Comparison of ENCODE assay signal across 20 cellular contexts in genomic region chr16:49488740-49489525, GRCh38.
DNase-seq lines count a peak whose midpoint lies in the region; ATAC-seq and TF ChIP-seq lines count a peak whose summit lies in the region.
"Had no signal": no experiment of that assay in that cellular context is flagged by ENCODE, and none has a peak within 500 bp of the region (broad histone marks: within the 10 kb centered on the region; RNA-seq: fewer than 3 reads in every experiment).

No MANE protein-coding gene starts in this region.

- ATAC-seq in activated naive CD8-positive, alpha-beta T cell treated with anti-CD3 and anti-CD28 coated beads, Interleukin-2, amount 10 ng/mL, durations not matched to agents 7 days and 5 days (ENCODE audit: low read depth), result no peak
- ATAC-seq in HG02938 (IDR thresholded peaks at IDR 0.05; ENCODE audit: unreplicated experiment), result no peak
- ATAC-seq: PC-3 had no signal

- TF ChIP-seq CTCF in glutamatergic neuron (IDR thresholded peaks at IDR 0.05; ENCODE audit: partially characterized antibody, unreplicated experiment), result no peak

- peaks cover 5% of the 10 kb centered on the region for H3K27me3 Mint-ChIP-seq in activated naive CD8-positive, alpha-beta T cell treated with anti-CD3 and anti-CD28 coated beads, Interleukin-2, amount 10 ng/mL, durations not matched to agents 7 days and 5 days
- H3K27me3 Mint-ChIP-seq in activated naive CD8-positive, alpha-beta T cell treated with anti-CD3 and anti-CD28 coated beads for 36 hours, result no peaks in the 10 kb centered on the region
- peaks cover 9% of the 10 kb centered on the region for H3K27me3 Mint-ChIP-seq in glutamatergic neuron (ENCODE audit: unreplicated experiment)

- H3K4me1 Mint-ChIP-seq in activated naive CD8-positive, alpha-beta T cell treated with anti-CD3 and anti-CD28 coated beads, Interleukin-2, amount 10 ng/mL, durations not matched to agents 7 days and 5 days, result peaks cover 1% of the 10 kb centered on the region
- H3K4me1 Mint-ChIP-seq in activated naive CD8-positive, alpha-beta T cell treated with anti-CD3 and anti-CD28 coated beads for 36 hours, result no peaks in the 10 kb centered on the region
- peaks cover 9% of the 10 kb centered on the region for H3K4me1 Mint-ChIP-seq in glutamatergic neuron (ENCODE audit: low read depth, unreplicated experiment)

- no peaks in the 10 kb centered on the region for H3K36me3 Mint-ChIP-seq in activated naive CD8-positive, alpha-beta T cell treated with anti-CD3 and anti-CD28 coated beads, Interleukin-2, amount 10 ng/mL, durations not matched to agents 7 days and 5 days
- no peaks in the 10 kb centered on the region for H3K36me3 Mint-ChIP-seq in activated naive CD8-positive, alpha-beta T cell treated with anti-CD3 and anti-CD28 coated beads for 36 hours
- H3K36me3 Mint-ChIP-seq in glutamatergic neuron (ENCODE audit: unreplicated experiment), result no peaks in the 10 kb centered on the region
- H3K36me3 Mint-ChIP-seq: CD8-positive, alpha-beta memory T cell had no signal

- no peaks in the 10 kb centered on the region for H3K9me3 Mint-ChIP-seq in activated naive CD8-positive, alpha-beta T cell treated with anti-CD3 and anti-CD28 coated beads, Interleukin-2, amount 10 ng/mL, durations not matched to agents 7 days and 5 days
- no peaks in the 10 kb centered on the region for H3K9me3 Mint-ChIP-seq in activated naive CD8-positive, alpha-beta T cell treated with anti-CD3 and anti-CD28 coated beads for 36 hours
- H3K9me3 Mint-ChIP-seq in glutamatergic neuron (ENCODE audit: unreplicated experiment), result peaks cover 18% of the 10 kb centered on the region
- H3K9me3 Mint-ChIP-seq: H9 had no signal

- POLR2A ChIA-PET in activated naive CD8-positive, alpha-beta T cell treated with anti-CD3 and anti-CD28 coated beads, Interleukin-2, amount 10 ng/mL, durations not matched to agents 7 days and 5 days (lab: Charles Lee), result no interaction called here

- no peak overlapping the region for H3K4me3 Mint-ChIP-seq in activated naive CD8-positive, alpha-beta T cell treated with anti-CD3 and anti-CD28 coated beads, Interleukin-2, amount 10 ng/mL, durations not matched to agents 7 days and 5 days
- H3K4me3 Mint-ChIP-seq in activated naive CD8-positive, alpha-beta T cell treated with anti-CD3 and anti-CD28 coated beads for 36 hours, result no peak overlapping the region
- no peak overlapping the region for H3K4me3 Mint-ChIP-seq in glutamatergic neuron (ENCODE audit: unreplicated experiment)
- H3K4me3 Mint-ChIP-seq: CD8-positive, alpha-beta memory T cell had no signal

- no peak overlapping the region for H3K27ac Mint-ChIP-seq in activated naive CD8-positive, alpha-beta T cell treated with anti-CD3 and anti-CD28 coated beads, Interleukin-2, amount 10 ng/mL, durations not matched to agents 7 days and 5 days
- no peak overlapping the region for H3K27ac Mint-ChIP-seq in activated naive CD8-positive, alpha-beta T cell treated with anti-CD3 and anti-CD28 coated beads for 36 hours
- no peak overlapping the region for H3K27ac Mint-ChIP-seq in glutamatergic neuron (ENCODE audit: unreplicated experiment)
- H3K27ac Mint-ChIP-seq: CD8-positive, alpha-beta memory T cell had no signal

- DNase-seq in activated naive CD8-positive, alpha-beta T cell treated with anti-CD3 and anti-CD28 coated beads, Interleukin-2, amount 10 ng/mL, durations not matched to agents 7 days and 5 days, result peak; percentile 13
- no peak for DNase-seq in activated naive CD8-positive, alpha-beta T cell treated with anti-CD3 and anti-CD28 coated beads for 36 hours
- DNase-seq in glutamatergic neuron (peak; percentile 5), retina (peak; percentile 62), NCI-H2107 treated with DMSO at 0.1 percent for 48 hours (lab: John Stamatoyannopoulos, UW; ENCODE audit: unreplicated experiment) (no peak), NCI-H1436 treated with DMSO at 0.1 percent for 48 hours (lab: John Stamatoyannopoulos, UW) (no peak)
- DNase-seq: Calu3, DMS153, H9, KBM-7, NCI-H1105, NCI-H2029 treated with DMSO at 0.1 percent for 48 hours, NCI-H2171, NCI-H345, NCI-H524 treated with DMSO at 0.1 percent for 48 hours, NCI-H82, PC-3, SHP77 had no signal

Comparison
In these comparisons a context has a peak if more than half of its experiments do, and no peak if none do; other contexts are left out.
1. DNase-seq: peak in activated naive CD8-positive, alpha-beta T cell treated with anti-CD3 and anti-CD28 coated beads, Interleukin-2, amount 10 ng/mL, durations not matched to agents 7 days and 5 days (single experiment), glutamatergic neuron (single experiment) and retina (single experiment); none in activated naive CD8-positive, alpha-beta T cell treated with anti-CD3 and anti-CD28 coated beads for 36 hours (single experiment), NCI-H2107 treated with DMSO at 0.1 percent for 48 hours (single experiment) and NCI-H1436 treated with DMSO at 0.1 percent for 48 hours (single experiment).